In the genomic region with DNA sequence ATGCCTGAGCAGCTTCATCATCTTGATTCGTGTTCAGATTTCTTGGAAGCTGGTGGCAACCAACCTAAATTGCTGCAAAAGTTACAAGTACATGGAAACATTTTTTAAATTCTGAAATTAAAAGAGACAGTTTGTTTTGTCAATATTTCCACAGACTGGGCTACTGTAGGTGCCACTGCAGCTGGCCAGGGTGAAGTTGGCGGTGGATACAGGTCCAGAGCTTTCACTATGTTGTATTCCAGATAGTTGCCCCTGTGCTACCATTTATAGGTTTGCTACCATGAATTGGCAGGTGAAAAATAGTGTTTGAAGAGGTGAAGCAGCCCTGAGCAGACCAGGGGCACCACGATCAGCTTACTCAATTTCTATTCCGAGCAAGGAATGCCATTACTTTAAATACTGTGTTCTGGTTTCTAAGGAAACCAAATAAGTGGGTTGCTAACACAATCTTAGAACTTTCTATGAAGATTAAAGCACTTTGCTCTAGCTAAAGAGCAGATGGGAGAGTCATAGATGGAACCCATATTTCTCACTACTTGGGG, we compare ENCODE assay signal across 24 cellular contexts. TPM values are rescaled to one million over a fixed set of nuclear protein-coding genes. Genes with fewer than 3 reads are reported as not detected.
DNase-seq lines count a peak whose midpoint lies in the region; ATAC-seq and TF ChIP-seq lines count a peak whose summit lies in the region.
"Had no signal": no experiment of that assay in that cellular context is flagged by ENCODE, and none has a peak within 500 bp of the region (broad histone marks: within the 10 kb centered on the region; RNA-seq: fewer than 3 reads in every experiment).

No MANE protein-coding gene starts in this region.

- H4K20me1 ChIP-seq in osteoblast (ENCODE audit: insufficient read depth, low read length), result no peaks in the 10 kb centered on the region

- ATAC-seq in heart right ventricle, result peak in 5 of 8 donors; percentile 25 to 65 (median 44)
- no peak for ATAC-seq in Right ventricle myocardium superior (ENCODE audit: poor library complexity)
- no peak for ATAC-seq in HG02623 (IDR thresholded peaks at IDR 0.05; ENCODE audit: unreplicated experiment)
- ATAC-seq in HG03097 (IDR thresholded peaks at IDR 0.05; ENCODE audit: low FRiP score, unreplicated experiment), result no peak
- no peak for ATAC-seq in HG03520 (IDR thresholded peaks at IDR 0.05; ENCODE audit: unreplicated experiment)
- ATAC-seq: A549, Panc1 had no signal

- no peaks in the 10 kb centered on the region for H3K27me3 ChIP-seq in heart right ventricle
- no peaks in the 10 kb centered on the region for H3K27me3 ChIP-seq in esophagus muscularis mucosa
- no peaks in the 10 kb centered on the region for H3K27me3 ChIP-seq in osteoblast (ENCODE audit: insufficient read depth, low read length)
- H3K27me3 ChIP-seq: thyroid gland had no signal

- TF ChIP-seq CTCF in heart right ventricle (IDR thresholded peaks at IDR 0.05), result no peak
- no peak for TF ChIP-seq CTCF in esophagus muscularis mucosa (IDR thresholded peaks at IDR 0.05)
- no peak for TF ChIP-seq CTCF in osteoblast (IDR thresholded peaks at IDR 0.05; ENCODE audit: extremely low read depth, low read depth, low read length)

- H3K9me3 ChIP-seq in heart right ventricle (no peaks in the 10 kb centered on the region), esophagus muscularis mucosa (no peaks in the 10 kb centered on the region), osteoblast (ENCODE audit: low read depth, low read length) (no peaks in the 10 kb centered on the region)
- H3K9me3 ChIP-seq: A549, thyroid gland had no signal

- peak overlapping the region; percentile 35 for H3K4me2 ChIP-seq in osteoblast (ENCODE audit: insufficient read depth, low read length)
- H3K4me2 ChIP-seq: A549 had no signal

- no peak for TF ChIP-seq EP300 in esophagus muscularis mucosa (IDR thresholded peaks at IDR 0.05)

- H3K4me1 ChIP-seq in heart right ventricle, result peaks cover 0 to 21% (median 5%) of the 10 kb centered on the region in 9 donors
- H3K4me1 ChIP-seq in esophagus muscularis mucosa, result peaks cover 11 to 33% (median 25%) of the 10 kb centered on the region in 4 donors
- peaks cover 14% of the 10 kb centered on the region for H3K4me1 ChIP-seq in osteoblast (ENCODE audit: insufficient read depth, low read length)
- H3K4me1 ChIP-seq: A549, thyroid gland had no signal

- intact Hi-C loops in heart right ventricle (cut with DNase I), result loop anchor here in 1 of 10 donors (10.0 kb wide), 1 partner anchor 450 kb away; no protein-coding TSS in a partner anchor
- intact Hi-C loops in Right ventricle myocardium superior (cut with DNase I), result no loop called here
- intact Hi-C loops in esophagus muscularis mucosa (cut with DNase I), result no loop called here

- no peak overlapping the region for H3K4me3 ChIP-seq in heart right ventricle
- no peak overlapping the region for H3K4me3 ChIP-seq in esophagus muscularis mucosa
- peak overlapping the region; percentile 2 for H3K4me3 ChIP-seq in osteoblast (ENCODE audit: insufficient read depth, low read length)
- H3K4me3 ChIP-seq: A549, SK-N-MC, skin epidermis, thyroid gland had no signal

- DNase-seq in heart right ventricle, result no peak
- DNase-seq in Right ventricle myocardium superior, result no peak
- DNase-seq in esophagus muscularis mucosa (ENCODE audit: extremely low spot score), result no peak
- DNase-seq in osteoblast (ENCODE audit: insufficient read length, low spot score, missing footprints), result no peak
- DNase-seq in activated gamma-delta T cell treated with Interleukin-2 at 50 U/mL for 16 hours, result no peak
- DNase-seq: activated CD4-positive, alpha-beta T cell treated with anti-CD3 and anti-CD28 coated beads, Interleukin-2, amount 50 U/mL, for 48 hours; activated T-cell treated with anti-CD3 and anti-CD28 coated beads, Interleukin-2, amount 50 U/mL, for 48 hours; caudate nucleus; CD4-positive, alpha-beta memory T cell; effector CD8-positive, alpha-beta T cell; H9; Karpas-422; NCI-H1105 treated with DMSO at 0.1 percent for 48 hours; NCI-H774; occipital lobe; stimulated activated CD4-positive, alpha-beta T cell treated with anti-CD3 and anti-CD28 coated beads, Interleukin-4, amount 100 ng/mL, for 24 hours; thyroid gland had no signal

- WGBS in heart right ventricle, 2 donors, result 51 to 56% methylated on average over 4 of the region's 4 CpGs
- WGBS in esophagus muscularis mucosa, result 29% methylated on average over 4 of the region's 4 CpGs

- H3K27ac ChIP-seq in heart right ventricle (peak overlapping the region in 1 of 10 donors; percentile 4), esophagus muscularis mucosa (replicated peaks in 1 of 4) (peak overlapping the region; percentile 40 to 61 (median 50)), osteoblast (ENCODE audit: low read depth, low read length) (peak overlapping the region; percentile 61)
- H3K27ac ChIP-seq: A549, SK-N-MC, thyroid gland had no signal

- no peak for TF ChIP-seq POLR2A in esophagus muscularis mucosa (IDR thresholded peaks at IDR 0.05; ENCODE audit: low read depth)

- peaks cover 0 to 25% (median 0%) of the 10 kb centered on the region in 9 donors for H3K36me3 ChIP-seq in heart right ventricle
- H3K36me3 ChIP-seq in esophagus muscularis mucosa, result peaks cover 0 to 9% (median 4%) of the 10 kb centered on the region in 4 donors
- H3K36me3 ChIP-seq in osteoblast (ENCODE audit: insufficient read depth, low read length), result peaks cover 4% of the 10 kb centered on the region
- H3K36me3 ChIP-seq: thyroid gland had no signal

- no peaks in the 10 kb centered on the region for H3K79me2 ChIP-seq in osteoblast (ENCODE audit: insufficient read depth, low read length)

- no peak overlapping the region for H2AFZ ChIP-seq in osteoblast (ENCODE audit: low read length)

RNA-seq across cellular contexts. Expression of a gene that starts 21.2 kb away (rescaled TPM):
- 1 to 10 TPM; 1.3 to 4.9 (median 2.2) TPM for total RNA-seq in heart right ventricle
- polyA plus RNA-seq in heart right ventricle, result 1 to 10 TPM; 1.2 to 2.6 TPM
- 2.5 TPM for total RNA-seq in Right ventricle myocardium superior
- 1 to 10 TPM; 1.8 to 2.3 (median 2.1) TPM for total RNA-seq in esophagus muscularis mucosa
- total RNA-seq in osteoblast, result 0.72 and 1.5 TPM in 2 replicates
- polyA plus RNA-seq: CD4-positive, alpha-beta memory T cell had no signal

Comparison
In these comparisons a context has a peak if more than half of its experiments do, and no peak if none do; other contexts are left out.
1. ATAC-seq: peak in heart right ventricle (5 of 8); none in Right ventricle myocardium superior (single experiment), HG02623 (single experiment), HG03097 (single experiment) and HG03520 (single experiment).